1 cellular context compared by ENCODE assay signal in genomic region chr20:32207211-32207625, GRCh38.
A peak's percentile ranks its signal among the peaks of the same experiment; 100 is the strongest.
TF ChIP-seq lines count a peak whose summit lies in the region.

No MANE protein-coding gene starts in this region.

TF ChIP-seq in HepG2, 621 proteins besides CTCF, POLR2A, EP300 and RAD21 (continued from another document and continues in another):
- TF ChIP-seq DPF2 (CRISPR knock-in tag; IDR thresholded peaks at IDR 0.05; ENCODE audit: borderline replicate concordance, low read depth) (no peak), CCDC6 (CRISPR knock-in tag; IDR thresholded peaks at IDR 0.05) (no peak), PHF8 (CRISPR knock-in tag; IDR thresholded peaks at IDR 0.05) (no peak), ZNF44 (CRISPR knock-in tag; IDR thresholded peaks at IDR 0.05) (no peak), PBX2 (CRISPR knock-in tag; IDR thresholded peaks at IDR 0.05) (no peak), ZNF772 (CRISPR knock-in tag; IDR thresholded peaks at IDR 0.05) (no peak), IRF1 (CRISPR knock-in tag; IDR thresholded peaks at IDR 0.05; ENCODE audit: low read depth) (0 out of 2 replicates have a peak, but pooled peaks have one; percentile 7), MYPOP (CRISPR knock-in tag; IDR thresholded peaks at IDR 0.05) (peak; percentile 5; the same call in 1 of the 2 replicates), NR2F1 (CRISPR knock-in tag; IDR thresholded peaks at IDR 0.05) (no peak), ATF1 (CRISPR knock-in tag; IDR thresholded peaks at IDR 0.05) (no peak), IKZF5 (CRISPR knock-in tag; IDR thresholded peaks at IDR 0.05) (no peak), PITX1 (CRISPR knock-in tag; IDR thresholded peaks at IDR 0.05) (no peak), ZFP90 (CRISPR knock-in tag; IDR thresholded peaks at IDR 0.05; ENCODE audit: borderline replicate concordance) (0 out of 2 replicates have a peak, but pooled peaks have one; percentile 3), MEIS1 (CRISPR knock-in tag; IDR thresholded peaks at IDR 0.05; ENCODE audit: borderline replicate concordance) (no peak), ZNF431 (CRISPR knock-in tag; IDR thresholded peaks at IDR 0.05; ENCODE audit: borderline replicate concordance, low read depth) (no peak), ZNF136 (CRISPR knock-in tag; IDR thresholded peaks at IDR 0.05; ENCODE audit: low read depth) (no peak), ZNF546 (CRISPR knock-in tag; conservative IDR thresholded peaks at IDR 0.05) (no peak), ZNF256 (CRISPR knock-in tag; conservative IDR thresholded peaks at IDR 0.05) (no peak), ZNF331 (CRISPR knock-in tag; IDR thresholded peaks at IDR 0.05) (no peak), ZFY (CRISPR knock-in tag; IDR thresholded peaks at IDR 0.05) (no peak), STAT6 (CRISPR knock-in tag; IDR thresholded peaks at IDR 0.05; ENCODE audit: borderline replicate concordance) (no peak), ZNF484 (CRISPR knock-in tag; IDR thresholded peaks at IDR 0.05; ENCODE audit: borderline replicate concordance, low read depth) (0 out of 2 replicates have a peak, but pooled peaks have one; percentile 36), ZNF281 (CRISPR knock-in tag; IDR thresholded peaks at IDR 0.05; ENCODE audit: borderline replicate concordance) (no peak), SIX1 (CRISPR knock-in tag; IDR thresholded peaks at IDR 0.05; ENCODE audit: borderline replicate concordance) (no peak), ZSCAN25 (CRISPR knock-in tag; IDR thresholded peaks at IDR 0.05) (no peak), SRY (CRISPR knock-in tag; IDR thresholded peaks at IDR 0.05) (no peak), DNMT1 (CRISPR knock-in tag; IDR thresholded peaks at IDR 0.05) (0 out of 2 replicates have a peak, but pooled peaks have one; percentile 2), RBAK (CRISPR knock-in tag; IDR thresholded peaks at IDR 0.05) (no peak), ZNF569 (CRISPR knock-in tag; IDR thresholded peaks at IDR 0.05; ENCODE audit: borderline replicate concordance) (no peak), ZSCAN5A (CRISPR knock-in tag; IDR thresholded peaks at IDR 0.05; ENCODE audit: borderline replicate concordance) (no peak), ZNF609 (CRISPR knock-in tag; IDR thresholded peaks at IDR 0.05; ENCODE audit: borderline replicate concordance) (no peak), ZC3H4 (CRISPR knock-in tag; IDR thresholded peaks at IDR 0.05; ENCODE audit: borderline replicate concordance) (no peak), PHF5A (CRISPR knock-in tag; IDR thresholded peaks at IDR 0.05; ENCODE audit: low read depth, unreplicated experiment) (no peak), ZNF589 (CRISPR knock-in tag; conservative IDR thresholded peaks at IDR 0.05) (no peak), THAP8 (CRISPR knock-in tag; IDR thresholded peaks at IDR 0.05; ENCODE audit: borderline replicate concordance) (no peak), PCBP2 (optimal IDR thresholded peaks at IDR 0.05; ENCODE audit: low read depth, low read length, poor library complexity, severe bottlenecking) (no peak), ZNF792 (CRISPR knock-in tag; IDR thresholded peaks at IDR 0.05) (no peak), AHR (CRISPR knock-in tag; IDR thresholded peaks at IDR 0.05) (no peak), ETS1 (CRISPR knock-in tag; IDR thresholded peaks at IDR 0.05) (no peak), ZNF678 (CRISPR knock-in tag; IDR thresholded peaks at IDR 0.05) (0 out of 2 replicates have a peak, but pooled peaks have one; percentile 7), PBX3 (CRISPR knock-in tag; IDR thresholded peaks at IDR 0.05; ENCODE audit: borderline replicate concordance) (peak; percentile 66; the same call in 1 of the 2 replicates), ZNF180 (CRISPR knock-in tag; IDR thresholded peaks at IDR 0.05; ENCODE audit: borderline replicate concordance, low read depth) (no peak), POLR2G (IDR thresholded peaks at IDR 0.05; ENCODE audit: low read depth, low read length) (no peak), ZBTB38 (CRISPR knock-in tag; IDR thresholded peaks at IDR 0.05) (no peak), HMG20A (CRISPR knock-in tag; IDR thresholded peaks at IDR 0.05; ENCODE audit: borderline replicate concordance) (no peak), TOPORS (CRISPR knock-in tag; IDR thresholded peaks at IDR 0.05) (no peak), HHEX (CRISPR knock-in tag; IDR thresholded peaks at IDR 0.05) (no peak)
